ENCODE assay signal across 2 cellular contexts in the genomic region with DNA sequence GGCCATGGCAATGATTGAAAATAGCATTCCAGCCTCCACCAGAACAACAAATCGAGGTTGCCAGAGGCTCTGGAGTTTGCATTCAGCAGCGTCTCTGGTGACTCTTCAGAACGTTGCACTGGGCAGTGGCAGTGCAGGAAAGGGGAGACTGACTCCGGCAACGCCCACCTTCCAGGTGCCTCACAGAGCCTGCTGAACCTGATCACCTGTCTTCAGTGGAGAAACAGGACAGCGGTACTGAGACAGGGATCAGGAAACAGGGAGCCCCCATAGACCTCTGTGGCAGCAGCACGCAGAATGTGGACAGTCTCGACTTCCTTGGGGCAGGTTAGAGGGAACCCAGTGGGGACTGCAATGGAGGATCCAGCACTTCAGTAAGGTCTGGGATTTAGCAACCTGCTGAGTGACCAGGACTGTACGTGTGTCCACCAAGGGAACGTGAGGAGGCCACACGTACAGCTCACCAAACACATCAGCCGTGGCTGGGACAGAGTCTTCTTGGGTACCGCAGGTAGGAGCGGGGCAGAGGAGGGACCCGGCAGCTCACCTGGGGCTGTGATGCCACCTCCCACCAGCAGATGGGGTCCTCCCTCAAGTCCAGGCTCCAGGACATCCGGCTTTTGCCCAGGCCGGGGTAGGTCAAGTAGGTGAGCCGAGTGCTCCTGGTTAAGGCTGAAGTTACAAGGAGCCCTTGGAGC.
TF ChIP-seq lines count a peak whose summit lies in the region.

No MANE protein-coding gene starts in this region.

TF ChIP-seq in A549, 52 proteins besides CTCF, POLR2A, EP300 and RAD21 (continued from another document):
- TF ChIP-seq SMC3 (IDR thresholded peaks at IDR 0.05) (no peak), SREBF2 (IDR thresholded peaks at IDR 0.05) (no peak), CBX2 (IDR thresholded peaks at IDR 0.05; ENCODE audit: borderline replicate concordance, low read depth) (no peak), JUN (IDR thresholded peaks at IDR 0.05) (no peak)
TF ChIP-seq in A549: peak in this region for 0.

TF ChIP-seq in H1, 55 proteins besides CTCF, POLR2A, EP300 and RAD21 (continued from another document):
- no peak for TF ChIP-seq JUN (IDR thresholded peaks at IDR 0.05; ENCODE audit: low read depth, low read length)
- no peak for TF ChIP-seq CHD1 (IDR thresholded peaks at IDR 0.05; ENCODE audit: low read depth, low read length)
TF ChIP-seq in H1: peak in this region for 0.
